In the genomic region with DNA sequence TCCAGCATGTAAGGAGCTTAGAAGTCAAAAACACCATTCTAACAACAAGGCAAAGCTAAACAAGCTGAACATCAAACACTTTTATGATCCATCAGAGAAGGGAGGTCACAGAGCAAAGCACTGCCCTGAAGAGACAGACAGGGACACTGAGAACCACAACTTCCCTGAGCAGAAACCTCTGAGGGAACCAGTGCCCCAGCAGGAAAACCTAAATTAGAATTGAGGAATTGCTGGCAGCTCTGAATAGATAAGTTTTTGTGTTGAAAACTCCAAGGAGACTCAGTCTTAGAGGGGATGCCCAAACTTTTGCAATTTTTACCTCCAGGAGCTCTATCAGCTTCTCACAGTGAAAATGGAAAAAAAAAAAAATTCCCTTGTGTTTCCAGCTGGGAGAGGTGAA, we compare ENCODE assay signal across 27 cellular contexts.
DNase-seq lines count a peak whose midpoint lies in the region; ATAC-seq, FAIRE-seq and TF ChIP-seq lines count a peak whose summit lies in the region.
"Had no signal": no experiment of that assay in that cellular context is flagged by ENCODE, and none has a peak within 500 bp of the region (broad histone marks: within the 10 kb centered on the region; RNA-seq: fewer than 3 reads in every experiment).

No MANE protein-coding gene starts in this region.

- no peak for TF ChIP-seq POLR2A in A549 (IDR thresholded peaks at IDR 0.05; ENCODE audit: low read length)

- TF ChIP-seq RAD21 in A549 (conservative IDR thresholded peaks at IDR 0.05 in 1 of 2, IDR thresholded peaks at IDR 0.05 in 1 of 2): no peak

- H3K4me3 Mint-ChIP-seq in endodermal cell (no peak overlapping the region), nephron progenitor cell (no peak overlapping the region)
- H3K4me3 Mint-ChIP-seq: activated CD4-positive, alpha-beta T cell treated with anti-CD3 and anti-CD28 coated beads for 36 hours; activated CD8-positive, alpha-beta T cell treated with anti-CD3 and anti-CD28 coated beads for 36 hours; activated naive CD4-positive, alpha-beta T cell treated with anti-CD3 and anti-CD28 coated beads, Interleukin-2, amount 10 ng/mL, durations not matched to agents 7 days and 5 days; B cell; CD8-positive, alpha-beta memory T cell; dendritic cell treated with granulocyte-macrophage colony-stimulating factor and Interleukin-4, amounts not matched to agents 40 ng/mL and 50 ng/mL, for 4 days had no signal

- H3K4me1 ChIP-seq in A549 (peaks cover 19% of the 10 kb centered on the region), endodermal cell (ENCODE audit: control insufficient read depth, insufficient read depth, low read length) (no peaks in the 10 kb centered on the region), PC-3 (ENCODE audit: insufficient read depth, low read length) (peaks cover 12% of the 10 kb centered on the region), mucosa of descending colon (ENCODE audit: low read depth) (no peaks in the 10 kb centered on the region), hepatocyte (ENCODE audit: insufficient read depth) (no peaks in the 10 kb centered on the region)
- H3K4me1 ChIP-seq: esophagus muscularis mucosa, heart right ventricle had no signal

- H3K9me2 ChIP-seq in PC-3 (replicated peaks; ENCODE audit: low read length) (no peaks in the 10 kb centered on the region), hepatocyte (replicated peaks; ENCODE audit: insufficient read depth) (no peaks in the 10 kb centered on the region)

- H4K20me1 ChIP-seq in PC-3 (ENCODE audit: low read length): no peaks in the 10 kb centered on the region
- no peaks in the 10 kb centered on the region for H4K20me1 ChIP-seq in hepatocyte (ENCODE audit: insufficient read depth, poor library complexity, severe bottlenecking)

- no peak for TF ChIP-seq EP300 in A549 (IDR thresholded peaks at IDR 0.05)

- no TSS peak for BruUV-seq in PC-3 (replicated peaks; lab: Mats Ljungman, UMichigan)

- no peak overlapping the region for H3K27ac Mint-ChIP-seq in endodermal cell
- H3K27ac Mint-ChIP-seq in nephron progenitor cell: peak overlapping the region; percentile 57
- H3K27ac Mint-ChIP-seq: activated CD4-positive, alpha-beta T cell treated with anti-CD3 and anti-CD28 coated beads for 36 hours; activated CD8-positive, alpha-beta T cell treated with anti-CD3 and anti-CD28 coated beads for 36 hours; activated naive CD4-positive, alpha-beta T cell treated with anti-CD3 and anti-CD28 coated beads, Interleukin-2, amount 10 ng/mL, durations not matched to agents 7 days and 5 days; B cell; CD8-positive, alpha-beta memory T cell; dendritic cell treated with granulocyte-macrophage colony-stimulating factor and Interleukin-4, amounts not matched to agents 40 ng/mL and 50 ng/mL, for 4 days had no signal

- H3K36me3 Mint-ChIP-seq in endodermal cell (ENCODE audit: low read depth) (peaks cover 32% of the 10 kb centered on the region), nephron progenitor cell (ENCODE audit: low read depth) (peaks cover 41% of the 10 kb centered on the region)
- H3K36me3 Mint-ChIP-seq: activated naive CD4-positive, alpha-beta T cell treated with anti-CD3 and anti-CD28 coated beads, Interleukin-2, amount 10 ng/mL, durations not matched to agents 7 days and 5 days; CD8-positive, alpha-beta memory T cell had no signal

- no peaks in the 10 kb centered on the region for H3K79me2 ChIP-seq in PC-3 (ENCODE audit: low read length)
- no peaks in the 10 kb centered on the region for H3K79me2 ChIP-seq in hepatocyte

- FAIRE-seq in A549 (lab: Jason Lieb, UNC): no peak
- FAIRE-seq: TTC549 had no signal

- POLR2A ChIA-PET in A549 (lab: Yijun Ruan, JAX): no interaction called here
- POLR2A ChIA-PET in PC-3 (lab: Charles Lee; ENCODE audit: unreplicated experiment): no interaction called here

- in situ Hi-C loops in KBM-7 (cut with MboI; ENCODE audit: low pct_unique_long_range_greater_than_20kb, low sequenced_read_pairs): no loop called here

- H2AFZ ChIP-seq in PC-3 (ENCODE audit: low read length) (no peak overlapping the region), hepatocyte (no peak overlapping the region)

- peaks cover 3% of the 10 kb centered on the region for H3F3A ChIP-seq in PC-3 (ENCODE audit: low read length, unreplicated experiment)

- DNase-seq in A549 (ENCODE audit: low read depth in 1 of 2, low spot score in 1 of 2) (no peak), KBM-7 (peak; percentile 38), endodermal cell (no peak), nephron progenitor cell (no peak), PC-3 (no peak), mucosa of descending colon (no peak), hepatocyte (ENCODE audit: low spot score) (no peak)
- DNase-seq: activated CD4-positive, alpha-beta T cell treated with anti-CD3 and anti-CD28 coated beads for 36 hours; activated CD8-positive, alpha-beta T cell treated with anti-CD3 and anti-CD28 coated beads for 36 hours; activated naive CD4-positive, alpha-beta T cell treated with anti-CD3 and anti-CD28 coated beads, Interleukin-2, amount 10 ng/mL, durations not matched to agents 7 days and 5 days; adrenal gland; CD8-positive, alpha-beta memory T cell; EL; foreskin melanocyte; heart right ventricle; NCI-H1048; NCI-H1694; posterior cingulate gyrus; right cardiac atrium; stimulated activated CD4-positive, alpha-beta T cell treated with anti-CD3 and anti-CD28 coated beads, Interleukin-1b, Interleukin-23, amount 100 ng/mL, for 48 hours; stimulated activated naive CD8-positive, alpha-beta T cell treated with anti-CD3 and anti-CD28 coated beads, Interleukin-15, Interleukin-2, amounts not matched to agents 100 U/mL and 50 U/mL, for 24 hours had no signal

- CTCF ChIA-PET in A549 (lab: Yijun Ruan, JAX) (no interaction called here), PC-3 (lab: Charles Lee) (no interaction called here)

- intact Hi-C loops in PC-3 (cut with micrococcal nuclease) (no loop called here), mucosa of descending colon (cut with DNase I, micrococcal nuclease) (no loop called here)

- ATAC-seq in A549 (no peak), PC-3 (no peak), mucosa of descending colon (no peak), GM18511 (IDR thresholded peaks at IDR 0.05; ENCODE audit: unreplicated experiment) (no peak)
- ATAC-seq: activated CD4-positive, alpha-beta T cell treated with anti-CD3 and anti-CD28 coated beads for 36 hours; activated CD8-positive, alpha-beta T cell treated with anti-CD3 and anti-CD28 coated beads for 36 hours; heart right ventricle; right cardiac atrium; stimulated activated naive CD8-positive, alpha-beta T cell treated with anti-CD3 and anti-CD28 coated beads, Interleukin-15, Interleukin-2, amounts not matched to agents 100 U/mL and 50 U/mL, for 24 hours had no signal

- TF ChIP-seq CTCF in A549 (IDR thresholded peaks at IDR 0.05) (no peak), endodermal cell (conservative IDR thresholded peaks at IDR 0.05) (no peak), nephron progenitor cell (IDR thresholded peaks at IDR 0.05) (no peak), PC-3 (conservative IDR thresholded peaks at IDR 0.05; ENCODE audit: low read depth, low read length) (no peak), mucosa of descending colon (IDR thresholded peaks at IDR 0.05) (no peak), hepatocyte (IDR thresholded peaks at IDR 0.05; ENCODE audit: poor library complexity) (no peak)

- H3K9ac ChIP-seq in endodermal cell (ENCODE audit: extremely low read depth, low read length, poor library complexity, severe bottlenecking): no peak overlapping the region
- no peak overlapping the region for H3K9ac ChIP-seq in PC-3 (ENCODE audit: low read length)

- peaks cover 25% of the 10 kb centered on the region for H3K4me1 Mint-ChIP-seq in endodermal cell
- H3K4me1 Mint-ChIP-seq in nephron progenitor cell: peaks cover 32% of the 10 kb centered on the region
- H3K4me1 Mint-ChIP-seq: activated CD4-positive, alpha-beta T cell treated with anti-CD3 and anti-CD28 coated beads for 36 hours; activated naive CD4-positive, alpha-beta T cell treated with anti-CD3 and anti-CD28 coated beads, Interleukin-2, amount 10 ng/mL, durations not matched to agents 7 days and 5 days; B cell; CD8-positive, alpha-beta memory T cell had no signal

- H3K27me3 ChIP-seq in endodermal cell (ENCODE audit: control insufficient read depth, insufficient read depth, low read length, poor library complexity, severe bottlenecking) (no peaks in the 10 kb centered on the region), PC-3 (ENCODE audit: low read length) (no peaks in the 10 kb centered on the region), hepatocyte (no peaks in the 10 kb centered on the region)
- H3K27me3 ChIP-seq: adrenal gland, esophagus muscularis mucosa, heart right ventricle had no signal

- no peak overlapping the region for H3K4me2 ChIP-seq in A549
- H3K4me2 ChIP-seq in PC-3 (ENCODE audit: low read length): no peak overlapping the region
- no peak overlapping the region for H3K4me2 ChIP-seq in hepatocyte

- H3K9me3 ChIP-seq in A549 (no peaks in the 10 kb centered on the region), endodermal cell (ENCODE audit: control insufficient read depth, low read length) (peaks cover 37% of the 10 kb centered on the region), PC-3 (ENCODE audit: low read length) (no peaks in the 10 kb centered on the region), mucosa of descending colon (no peaks in the 10 kb centered on the region), hepatocyte (ENCODE audit: low read depth) (no peaks in the 10 kb centered on the region)
- H3K9me3 ChIP-seq: adrenal gland, esophagus muscularis mucosa had no signal

- H3K36me3 ChIP-seq in endodermal cell (ENCODE audit: control insufficient read depth, insufficient read depth, low read length): no peaks in the 10 kb centered on the region
- H3K36me3 ChIP-seq in PC-3 (ENCODE audit: low read depth, low read length): no peaks in the 10 kb centered on the region
- H3K36me3 ChIP-seq in mucosa of descending colon (ENCODE audit: low read depth): no peaks in the 10 kb centered on the region
- no peaks in the 10 kb centered on the region for H3K36me3 ChIP-seq in hepatocyte (replicated peaks; ENCODE audit: insufficient read depth, low read depth)
- H3K36me3 ChIP-seq: adrenal gland, esophagus muscularis mucosa, heart right ventricle, thoracic aorta had no signal

- H3K27me3 Mint-ChIP-seq in endodermal cell (ENCODE audit: insufficient read depth) (no peaks in the 10 kb centered on the region), nephron progenitor cell (ENCODE audit: low read depth, poor library complexity) (no peaks in the 10 kb centered on the region)
- H3K27me3 Mint-ChIP-seq: activated naive CD4-positive, alpha-beta T cell treated with anti-CD3 and anti-CD28 coated beads, Interleukin-2, amount 10 ng/mL, durations not matched to agents 7 days and 5 days; B cell; dendritic cell treated with granulocyte-macrophage colony-stimulating factor and Interleukin-4, amounts not matched to agents 40 ng/mL and 50 ng/mL, for 4 days had no signal

- H3K4me3 ChIP-seq in A549 (no peak overlapping the region), endodermal cell (ENCODE audit: low read length) (peak overlapping the region; percentile 25), PC-3 (ENCODE audit: low read length) (no peak overlapping the region), mucosa of descending colon (no peak overlapping the region), hepatocyte (no peak overlapping the region)
- H3K4me3 ChIP-seq: adrenal gland, esophagus muscularis mucosa, heart right ventricle, thoracic aorta had no signal

- H3K9me3 Mint-ChIP-seq in endodermal cell (peaks cover 27% of the 10 kb centered on the region), nephron progenitor cell (peaks cover 29% of the 10 kb centered on the region)
- H3K9me3 Mint-ChIP-seq: activated naive CD4-positive, alpha-beta T cell treated with anti-CD3 and anti-CD28 coated beads, Interleukin-2, amount 10 ng/mL, durations not matched to agents 7 days and 5 days; dendritic cell treated with granulocyte-macrophage colony-stimulating factor and Interleukin-4, amounts not matched to agents 40 ng/mL and 50 ng/mL, for 4 days had no signal

- H3K27ac ChIP-seq in A549 (peak overlapping the region; percentile 5 to 41; a peak in 3 of 6 replicates), endodermal cell (ENCODE audit: low read depth, low read length) (peak overlapping the region; percentile 30), PC-3 (ENCODE audit: low read length) (no peak overlapping the region), hepatocyte (no peak overlapping the region)
- H3K27ac ChIP-seq: adrenal gland, esophagus muscularis mucosa, heart right ventricle, thoracic aorta had no signal

Comparison
In these comparisons a context has a peak if more than half of its experiments do, and no peak if none do; other contexts are left out.
1. H3K27ac ChIP-seq: peak in A549 (2 of 2) and endodermal cell (single experiment); none in PC-3 (single experiment) and hepatocyte (single experiment).